In genomic region chr18:76972241-76972640, GRCh38 we compare ENCODE assay signal across 18 cellular contexts.
DNase-seq lines count a peak whose midpoint lies in the region; ATAC-seq and TF ChIP-seq lines count a peak whose summit lies in the region.
"Had no signal": no experiment of that assay in that cellular context is flagged by ENCODE, and none has a peak within 500 bp of the region (broad histone marks: within the 10 kb centered on the region; RNA-seq: fewer than 3 reads in every experiment).

No MANE protein-coding gene starts in this region.

- peaks cover 2% of the 10 kb centered on the region for H3K27me3 Mint-ChIP-seq in glutamatergic neuron (ENCODE audit: unreplicated experiment)
- H3K27me3 Mint-ChIP-seq: CD4-positive, alpha-beta memory T cell had no signal

- no peak overlapping the region for H3K4me3 Mint-ChIP-seq in glutamatergic neuron (ENCODE audit: unreplicated experiment)
- H3K4me3 Mint-ChIP-seq: CD4-positive, alpha-beta memory T cell had no signal

- no peaks in the 10 kb centered on the region for H3K27me3 ChIP-seq in mammary epithelial cell (ENCODE audit: insufficient read depth, low read length)
- H3K27me3 ChIP-seq: BE2C had no signal

- ATAC-seq in GM21367 (IDR thresholded peaks at IDR 0.05; ENCODE audit: unreplicated experiment) (no peak), HG02571 (IDR thresholded peaks at IDR 0.05; ENCODE audit: unreplicated experiment) (no peak)

- no TSS peak for BruUV-seq in mammary epithelial cell (replicated peaks; lab: Mats Ljungman, UMichigan)

- H2AFZ ChIP-seq in mammary epithelial cell (ENCODE audit: low read depth, low read length): peak overlapping the region; percentile 37

- intact Hi-C loops in mammary epithelial cell (cut with micrococcal nuclease): no loop called here

- H3K27ac ChIP-seq in mammary epithelial cell (ENCODE audit: insufficient read depth, low read depth, low read length): no peak overlapping the region

- in situ Hi-C loops in mammary epithelial cell (cut with MboI; ENCODE audit: low sequenced_read_pairs in 2 of 2): no loop called here

- CTCF ChIA-PET in mammary epithelial cell (lab: Charles Lee; ENCODE audit: low non-redundant PET): no interaction called here

- peaks cover 5% of the 10 kb centered on the region for H3K36me3 Mint-ChIP-seq in glutamatergic neuron (ENCODE audit: unreplicated experiment)

- H3K4me3 ChIP-seq in mammary epithelial cell (replicated peaks in 1 of 3; ENCODE audit: insufficient read depth in 1 of 3, low read depth in 2 of 3, low read length in 3 of 3): no peak overlapping the region

- WGBS in mammary epithelial cell (ENCODE audit: low coverage, missing lambda C conversion rate): 37% methylated on average over 6 of the region's 6 CpGs

- no peak for TF ChIP-seq CTCF in mammary epithelial cell (conservative IDR thresholded peaks at IDR 0.05 in 1 of 2, IDR thresholded peaks at IDR 0.05 in 1 of 2; ENCODE audit: extremely low read depth in 1 of 2, insufficient read depth in 1 of 2, low read depth in 1 of 2, low read length in 2 of 2)
- no peak for TF ChIP-seq CTCF in glutamatergic neuron (IDR thresholded peaks at IDR 0.05; ENCODE audit: partially characterized antibody, unreplicated experiment)

- H3K36me3 ChIP-seq in mammary epithelial cell (ENCODE audit: insufficient read depth, low read length): no peaks in the 10 kb centered on the region
- H3K36me3 ChIP-seq: BE2C had no signal

- H3K4me2 ChIP-seq in mammary epithelial cell (ENCODE audit: insufficient read depth, low read depth, low read length): no peak overlapping the region

- peaks cover 5% of the 10 kb centered on the region for H3K79me2 ChIP-seq in mammary epithelial cell (ENCODE audit: insufficient read depth, low read length)

- H3K9me3 ChIP-seq in mammary epithelial cell (replicated peaks; ENCODE audit: insufficient read depth, low read length): no peaks in the 10 kb centered on the region
- H3K9me3 ChIP-seq: BE2C had no signal

- peaks cover 12% of the 10 kb centered on the region for H3K4me1 ChIP-seq in mammary epithelial cell (ENCODE audit: insufficient read depth, low read length)
- H3K4me1 ChIP-seq: BE2C had no signal

- H4K20me1 ChIP-seq in mammary epithelial cell (ENCODE audit: insufficient read depth, low read length): no peaks in the 10 kb centered on the region

- peaks cover 22% of the 10 kb centered on the region for H3K4me1 Mint-ChIP-seq in glutamatergic neuron (ENCODE audit: low read depth, unreplicated experiment)

- peaks cover 5% of the 10 kb centered on the region for H3K9me3 Mint-ChIP-seq in glutamatergic neuron (ENCODE audit: unreplicated experiment)
- H3K9me3 Mint-ChIP-seq: CD4-positive, alpha-beta memory T cell had no signal

- H3K27ac Mint-ChIP-seq in glutamatergic neuron (ENCODE audit: unreplicated experiment): peak overlapping the region; percentile 52
- H3K27ac Mint-ChIP-seq: CD4-positive, alpha-beta memory T cell had no signal

- dilution Hi-C loops in mammary epithelial cell (cut with HindIII; ENCODE audit: low sequenced_read_pairs): no loop called here

- peak; percentile 28 for DNase-seq in activated CD8-positive, alpha-beta memory T cell treated with anti-CD3 and anti-CD28 coated beads for 24 hours
- DNase-seq in activated CD8-positive, alpha-beta memory T cell treated with anti-CD3 and anti-CD28 coated beads, Interleukin-2, amount 50 U/mL, for 4 hours: no peak
- DNase-seq in mammary epithelial cell: peak; percentile 32
- DNase-seq in glutamatergic neuron: no peak
- peak; percentile 2 for DNase-seq in retina
- no peak for DNase-seq in activated effector memory CD4-positive, alpha-beta T cell treated with Interleukin-2 at 50 U/mL for 16 hours
- DNase-seq: 8988T; BE2C; Calu3; CD4-positive, alpha-beta memory T cell; DMS53; HCEC 1CT; NCI-H1105; NCI-H1694; NCI-H524; SHP77 had no signal

- no peak overlapping the region for H3K9ac ChIP-seq in mammary epithelial cell (ENCODE audit: insufficient read depth, low read length)

Comparison
In these comparisons a context has a peak if more than half of its experiments do, and no peak if none do; other contexts are left out.
1. DNase-seq: peak in activated CD8-positive, alpha-beta memory T cell treated with anti-CD3 and anti-CD28 coated beads for 24 hours (single experiment), mammary epithelial cell (single experiment) and retina (single experiment); none in activated CD8-positive, alpha-beta memory T cell treated with anti-CD3 and anti-CD28 coated beads, Interleukin-2, amount 50 U/mL, for 4 hours (single experiment), glutamatergic neuron (single experiment) and activated effector memory CD4-positive, alpha-beta T cell treated with Interleukin-2 at 50 U/mL for 16 hours (single experiment).